19 cellular contexts compared by ENCODE assay signal in the genomic region with DNA sequence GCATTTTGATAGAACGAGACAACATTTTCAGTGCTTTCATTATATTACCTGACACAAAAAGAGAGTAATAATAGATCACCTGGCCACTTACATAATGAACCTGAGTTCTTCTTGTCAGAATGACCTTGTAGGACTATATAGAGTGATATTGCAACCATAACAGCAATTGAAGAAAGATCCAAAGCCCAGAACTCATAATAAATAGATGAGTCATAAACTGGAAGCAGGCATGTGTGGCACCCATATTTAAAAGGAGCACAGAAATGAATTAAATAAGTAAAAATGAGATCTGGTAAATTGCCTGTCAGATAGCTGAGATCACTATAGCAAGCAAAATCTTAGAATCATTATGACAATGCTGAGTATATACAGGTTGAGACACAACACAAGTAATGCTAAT.
DNase-seq lines count a peak whose midpoint lies in the region; ATAC-seq and TF ChIP-seq lines count a peak whose summit lies in the region.
"Had no signal": no experiment of that assay in that cellular context is flagged by ENCODE, and none has a peak within 500 bp of the region (broad histone marks: within the 10 kb centered on the region; RNA-seq: fewer than 3 reads in every experiment).

No MANE protein-coding gene starts in this region.

- intact Hi-C loops in left colon (cut with DNase I, micrococcal nuclease), result no loop called here

- ATAC-seq in HG03442 (IDR thresholded peaks at IDR 0.05; ENCODE audit: unreplicated experiment) (no peak), left colon (no peak)
- ATAC-seq: A549, HCT116, Right ventricle myocardium inferior had no signal

- no peak overlapping the region for H3K4me3 ChIP-seq in choroid plexus epithelial cell (ENCODE audit: low read depth, low read length)
- H3K4me3 ChIP-seq: A549 had no signal

- DNase-seq in ELR (ENCODE audit: low read depth) (peak; percentile 29), NCI-H226 (peak; percentile 8), choroid plexus epithelial cell (ENCODE audit: low read depth) (peak; percentile 30), renal cortical epithelial cell (ENCODE audit: low read depth) (peak; percentile 33), AG08396 (ENCODE audit: low spot score) (no peak), left colon (no peak)
- DNase-seq: BE2C, DMS79, GOT3, NCI-H1048, NCI-H1417 treated with DMSO at 0.1 percent for 48 hours, NCI-H187, NCI-H2107, NCI-H524, T-helper 2 cell had no signal

- TF ChIP-seq CTCF in choroid plexus epithelial cell (conservative IDR thresholded peaks at IDR 0.05; ENCODE audit: low read depth, low read length), result no peak

Comparison
In these comparisons a context has a peak if more than half of its experiments do, and no peak if none do; other contexts are left out.
1. DNase-seq: peak in ELR (single experiment), NCI-H226 (single experiment), choroid plexus epithelial cell (single experiment) and renal cortical epithelial cell (single experiment); none in AG08396 (single experiment) and left colon (0 of 2).